In the genomic region with DNA sequence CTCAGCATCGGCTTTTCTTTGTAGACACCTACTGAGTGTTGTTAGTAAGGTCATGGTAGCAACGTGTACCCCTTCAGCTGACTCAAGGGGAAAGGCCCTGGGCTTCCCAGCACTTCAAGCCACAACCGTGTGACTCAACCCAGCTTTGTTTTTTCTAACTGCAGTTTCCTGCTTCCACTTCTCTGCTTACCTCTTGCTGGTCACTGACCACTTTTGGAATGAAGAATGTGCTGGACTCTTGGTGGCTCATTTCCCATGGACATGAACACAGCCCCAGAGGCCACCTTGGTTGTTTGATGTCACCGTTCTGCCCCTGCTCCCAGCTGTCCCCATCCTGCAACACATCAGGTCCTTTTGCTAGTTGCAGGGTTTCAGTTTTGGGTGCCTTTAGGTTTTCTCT, we compare ENCODE assay signal across 8 cellular contexts.
DNase-seq lines count a peak whose midpoint lies in the region; FAIRE-seq and TF ChIP-seq lines count a peak whose summit lies in the region.

No MANE protein-coding gene starts in this region.

- peaks cover 2% of the 10 kb centered on the region for H3K9me3 Mint-ChIP-seq in astrocyte (ENCODE audit: unreplicated experiment)

- peak overlapping the region; percentile 13 for H3K9ac ChIP-seq in astrocyte (ENCODE audit: low read length)

- H3K9me3 ChIP-seq in astrocyte (ENCODE audit: insufficient read depth, low read depth, low read length), result no peaks in the 10 kb centered on the region

- peak overlapping the region; percentile 87 for H3K27ac Mint-ChIP-seq in astrocyte (ENCODE audit: unreplicated experiment)

- no peaks in the 10 kb centered on the region for H4K20me1 ChIP-seq in astrocyte (ENCODE audit: insufficient read depth, low read length)

- H2AFZ ChIP-seq in astrocyte (ENCODE audit: low read depth, low read length), result no peak overlapping the region

- TF ChIP-seq CTCF in astrocyte (IDR thresholded peaks at IDR 0.05; ENCODE audit: insufficient read depth, low read depth, low read length), result no peak

- H3K4me1 Mint-ChIP-seq in astrocyte (ENCODE audit: low read depth, unreplicated experiment), result peaks cover 34% of the 10 kb centered on the region

- no peaks in the 10 kb centered on the region for H3K36me3 ChIP-seq in astrocyte (ENCODE audit: insufficient read depth, low read length)

- peak; percentile 95 for FAIRE-seq in astrocyte (lab: Jason Lieb, UNC)

- H3K27me3 Mint-ChIP-seq in astrocyte (ENCODE audit: low read depth, unreplicated experiment), result no peaks in the 10 kb centered on the region

- H3K4me2 ChIP-seq in astrocyte (ENCODE audit: low read length), result peak overlapping the region; percentile 64

- H3K4me3 Mint-ChIP-seq in astrocyte (ENCODE audit: unreplicated experiment), result no peak overlapping the region

- H3K27me3 ChIP-seq in astrocyte (ENCODE audit: insufficient read depth, low read length), result no peaks in the 10 kb centered on the region

- no peaks in the 10 kb centered on the region for H3K79me2 ChIP-seq in astrocyte (ENCODE audit: insufficient read depth, low read length)

- no peak overlapping the region for H3K4me3 ChIP-seq in astrocyte (ENCODE audit: insufficient read depth, low read depth, low read length)

- DNase-seq in Caki2 (ENCODE audit: low read depth), result peak; percentile 95
- DNase-seq in HCEC 1CT, result peak; percentile 90
- peak; percentile 94 for DNase-seq in RPMI7951 (ENCODE audit: low read depth)
- peak; percentile 92 for DNase-seq in astrocyte (ENCODE audit: low read depth)
- DNase-seq in stimulated activated CD4-positive, alpha-beta T cell treated with anti-CD3 and anti-CD28 coated beads, Interleukin-12 subunit alpha, Interleukin-12 subunit beta, amount 100 ng/mL, for 4 hours, result peak; percentile 52
- no peak for DNase-seq in NCI-H146 (lab: John Stamatoyannopoulos, UW)
- no peak for DNase-seq in GDM1 (lab: John Stamatoyannopoulos, UW)
- no peak for DNase-seq in occipital lobe (lab: John Stamatoyannopoulos, UW)

- H3K36me3 Mint-ChIP-seq in astrocyte (ENCODE audit: low read depth, unreplicated experiment), result no peaks in the 10 kb centered on the region

- peaks cover 31% of the 10 kb centered on the region for H3K4me1 ChIP-seq in astrocyte (ENCODE audit: insufficient read depth, low read length)

- in situ Hi-C loops in Caki2 (cut with HindIII; ENCODE audit: low pct_unique_long_range_greater_than_20kb, low sequenced_read_pairs), result no loop called here

- H3K27ac ChIP-seq in astrocyte (ENCODE audit: low read depth, low read length), result peak overlapping the region; percentile 77

Comparison
In these comparisons a context has a peak if more than half of its experiments do, and no peak if none do; other contexts are left out.
1. DNase-seq: peak in Caki2 (single experiment), HCEC 1CT (single experiment), RPMI7951 (single experiment), astrocyte (single experiment) and stimulated activated CD4-positive, alpha-beta T cell treated with anti-CD3 and anti-CD28 coated beads, Interleukin-12 subunit alpha, Interleukin-12 subunit beta, amount 100 ng/mL, for 4 hours (single experiment); none in NCI-H146 (single experiment), GDM1 (single experiment) and occipital lobe (single experiment).